Comparison of ENCODE assay signal across 14 cellular contexts in genomic region chr7:92953657-92954056, GRCh38.
DNase-seq lines count a peak whose midpoint lies in the region; ATAC-seq and TF ChIP-seq lines count a peak whose summit lies in the region.
"Had no signal": no experiment of that assay in that cellular context is flagged by ENCODE, and none has a peak within 500 bp of the region (broad histone marks: within the 10 kb centered on the region; RNA-seq: fewer than 3 reads in every experiment).

No MANE protein-coding gene starts in this region.

- H4K20me1 ChIP-seq in GM23338 (replicated peaks; ENCODE audit: insufficient read depth) = no peaks in the 10 kb centered on the region

- no peak overlapping the region for H3K9ac ChIP-seq in parathyroid adenoma

- no peaks in the 10 kb centered on the region for H3K9me2 ChIP-seq in GM23338 (ENCODE audit: insufficient read depth)

- H3K9me3 ChIP-seq in parathyroid adenoma (ENCODE audit: control insufficient read depth, low read length) (no peaks in the 10 kb centered on the region), vagina (no peaks in the 10 kb centered on the region)
- H3K9me3 ChIP-seq: ascending aorta, lower lobe of right lung had no signal

- H3K4me1 ChIP-seq in GM23338 (ENCODE audit: insufficient read depth) (no peaks in the 10 kb centered on the region), parathyroid adenoma (no peaks in the 10 kb centered on the region), vagina (no peaks in the 10 kb centered on the region)
- H3K4me1 ChIP-seq: ascending aorta, lower lobe of right lung had no signal

- H3K9me3 Mint-ChIP-seq in activated CD4-positive, alpha-beta T cell treated with anti-CD3 and anti-CD28 coated beads, Interleukin-2, amount 10 ng/mL, durations not matched to agents 24 days and 14 days = peaks cover 27% of the 10 kb centered on the region
- peaks cover 6% of the 10 kb centered on the region; the same call in 2 of the 3 replicates for H3K9me3 Mint-ChIP-seq in GM23338
- peaks cover 49% of the 10 kb centered on the region for H3K9me3 Mint-ChIP-seq in activated T-helper 1 cell treated with anti-CD3 and anti-CD28 coated beads, Interleukin-12 subunit alpha, Interleukin-12 subunit beta, Interleukin-2, Interleukin-4 antibody, amounts not matched to agents 30 ng/mL and 10 ng/mL and 1 ng/mL, durations not matched to agents 14 hours and 24 hours and 36 hours

- TF ChIP-seq CTCF in GM23338 (conservative IDR thresholded peaks at IDR 0.05; ENCODE audit: low read depth in 2 of 2) = no peak
- no peak for TF ChIP-seq CTCF in parathyroid adenoma (IDR thresholded peaks at IDR 0.05)
- no peak for TF ChIP-seq CTCF in vagina (IDR thresholded peaks at IDR 0.05)

- H3K27ac Mint-ChIP-seq in activated CD4-positive, alpha-beta T cell treated with anti-CD3 and anti-CD28 coated beads, Interleukin-2, amount 10 ng/mL, durations not matched to agents 24 days and 14 days = peak overlapping the region; percentile 78
- no peak overlapping the region for H3K27ac Mint-ChIP-seq in GM23338
- H3K27ac Mint-ChIP-seq in activated T-helper 1 cell treated with anti-CD3 and anti-CD28 coated beads, Interleukin-12 subunit alpha, Interleukin-12 subunit beta, Interleukin-2, Interleukin-4 antibody, amounts not matched to agents 30 ng/mL and 10 ng/mL and 1 ng/mL, durations not matched to agents 14 hours and 24 hours and 36 hours = peak overlapping the region; percentile 40
- H3K27ac Mint-ChIP-seq: dendritic cell treated with granulocyte-macrophage colony-stimulating factor and Interleukin-4, amounts not matched to agents 40 ng/mL and 50 ng/mL, for 4 days had no signal

- no peak overlapping the region for H3K4me2 ChIP-seq in GM23338
- no peak overlapping the region for H3K4me2 ChIP-seq in parathyroid adenoma (ENCODE audit: low read length)

- no peaks in the 10 kb centered on the region for H3K79me2 ChIP-seq in GM23338 (replicated peaks; ENCODE audit: insufficient read depth)
- no peaks in the 10 kb centered on the region for H3K79me2 ChIP-seq in parathyroid adenoma

- peaks cover 14% of the 10 kb centered on the region for H3K4me1 Mint-ChIP-seq in activated CD4-positive, alpha-beta T cell treated with anti-CD3 and anti-CD28 coated beads, Interleukin-2, amount 10 ng/mL, durations not matched to agents 24 days and 14 days
- H3K4me1 Mint-ChIP-seq in GM23338 = no peaks in the 10 kb centered on the region
- H3K4me1 Mint-ChIP-seq in activated T-helper 1 cell treated with anti-CD3 and anti-CD28 coated beads, Interleukin-12 subunit alpha, Interleukin-12 subunit beta, Interleukin-2, Interleukin-4 antibody, amounts not matched to agents 30 ng/mL and 10 ng/mL and 1 ng/mL, durations not matched to agents 14 hours and 24 hours and 36 hours (ENCODE audit: low read depth) = peaks cover 34% of the 10 kb centered on the region
- H3K4me1 Mint-ChIP-seq: neural crest cell had no signal

- no peaks in the 10 kb centered on the region for H3F3A ChIP-seq in GM23338 (replicated peaks; ENCODE audit: low read depth)

- H2AFZ ChIP-seq in GM23338 (no peak overlapping the region), parathyroid adenoma (peak overlapping the region; percentile 41)

- no peak for TF ChIP-seq POLR2A in vagina (IDR thresholded peaks at IDR 0.05)

- ATAC-seq in GM23338 (no peak; the same call in 2 of the 3 replicates), GM21423 (IDR thresholded peaks at IDR 0.05; ENCODE audit: unreplicated experiment) (no peak), GM21390 (IDR thresholded peaks at IDR 0.05; ENCODE audit: unreplicated experiment) (no peak)
- ATAC-seq: lower lobe of right lung had no signal

- H3K4me3 Mint-ChIP-seq in activated CD4-positive, alpha-beta T cell treated with anti-CD3 and anti-CD28 coated beads, Interleukin-2, amount 10 ng/mL, durations not matched to agents 24 days and 14 days = no peak overlapping the region
- no peak overlapping the region for H3K4me3 Mint-ChIP-seq in GM23338
- no peak overlapping the region for H3K4me3 Mint-ChIP-seq in activated T-helper 1 cell treated with anti-CD3 and anti-CD28 coated beads, Interleukin-12 subunit alpha, Interleukin-12 subunit beta, Interleukin-2, Interleukin-4 antibody, amounts not matched to agents 30 ng/mL and 10 ng/mL and 1 ng/mL, durations not matched to agents 14 hours and 24 hours and 36 hours
- H3K4me3 Mint-ChIP-seq: dendritic cell treated with granulocyte-macrophage colony-stimulating factor and Interleukin-4, amounts not matched to agents 40 ng/mL and 50 ng/mL, for 4 days; neural crest cell had no signal

- no peak overlapping the region for H3K27ac ChIP-seq in GM23338 (ENCODE audit: low read depth)
- no peak overlapping the region for H3K27ac ChIP-seq in parathyroid adenoma
- no peak overlapping the region for H3K27ac ChIP-seq in vagina
- H3K27ac ChIP-seq: ascending aorta, lower lobe of right lung, SK-N-MC had no signal

- no peak overlapping the region for H3K4me3 ChIP-seq in GM23338
- no peak overlapping the region for H3K4me3 ChIP-seq in parathyroid adenoma (ENCODE audit: low read depth, low read length)
- no peak overlapping the region for H3K4me3 ChIP-seq in vagina
- H3K4me3 ChIP-seq: ascending aorta, lower lobe of right lung, SK-N-MC had no signal

- no peak for DNase-seq in activated CD4-positive, alpha-beta T cell treated with anti-CD3 and anti-CD28 coated beads, Interleukin-2, amount 10 ng/mL, durations not matched to agents 24 days and 14 days
- DNase-seq in activated CD4-positive, alpha-beta T cell treated with anti-CD3 and anti-CD28 coated beads, Interleukin-2, amount 50 U/mL, for 4 hours = no peak
- DNase-seq in GM23338 (ENCODE audit: low spot score) = peak; percentile 11
- DNase-seq in activated T-helper 1 cell treated with anti-CD3 and anti-CD28 coated beads, Interleukin-12 subunit alpha, Interleukin-12 subunit beta, Interleukin-2, Interleukin-4 antibody, amounts not matched to agents 30 ng/mL and 10 ng/mL and 1 ng/mL, durations not matched to agents 14 hours and 24 hours and 36 hours (ENCODE audit: low spot score) = no peak
- DNase-seq in vagina (ENCODE audit: extremely low spot score in 2 of 2) = no peak
- DNase-seq: Kasumi-1, lower lobe of right lung had no signal

- H3K27me3 ChIP-seq in GM23338 (ENCODE audit: insufficient read depth) = no peaks in the 10 kb centered on the region
- no peaks in the 10 kb centered on the region for H3K27me3 ChIP-seq in parathyroid adenoma (ENCODE audit: control insufficient read depth, insufficient read depth, low read length)
- no peaks in the 10 kb centered on the region for H3K27me3 ChIP-seq in vagina
- H3K27me3 ChIP-seq: ascending aorta had no signal

- peaks cover 13% of the 10 kb centered on the region for H3K36me3 Mint-ChIP-seq in activated CD4-positive, alpha-beta T cell treated with anti-CD3 and anti-CD28 coated beads, Interleukin-2, amount 10 ng/mL, durations not matched to agents 24 days and 14 days (ENCODE audit: low read depth)
- H3K36me3 Mint-ChIP-seq in GM23338 (ENCODE audit: low read depth) = no peaks in the 10 kb centered on the region
- peaks cover 15% of the 10 kb centered on the region for H3K36me3 Mint-ChIP-seq in activated T-helper 1 cell treated with anti-CD3 and anti-CD28 coated beads, Interleukin-12 subunit alpha, Interleukin-12 subunit beta, Interleukin-2, Interleukin-4 antibody, amounts not matched to agents 30 ng/mL and 10 ng/mL and 1 ng/mL, durations not matched to agents 14 hours and 24 hours and 36 hours (ENCODE audit: low read depth)

- no peaks in the 10 kb centered on the region for H3K27me3 Mint-ChIP-seq in activated CD4-positive, alpha-beta T cell treated with anti-CD3 and anti-CD28 coated beads, Interleukin-2, amount 10 ng/mL, durations not matched to agents 24 days and 14 days
- no peaks in the 10 kb centered on the region for H3K27me3 Mint-ChIP-seq in GM23338 (ENCODE audit: insufficient read depth, low read depth, poor library complexity)
- H3K27me3 Mint-ChIP-seq in activated T-helper 1 cell treated with anti-CD3 and anti-CD28 coated beads, Interleukin-12 subunit alpha, Interleukin-12 subunit beta, Interleukin-2, Interleukin-4 antibody, amounts not matched to agents 30 ng/mL and 10 ng/mL and 1 ng/mL, durations not matched to agents 14 hours and 24 hours and 36 hours (ENCODE audit: insufficient read depth) = peaks cover 1% of the 10 kb centered on the region
- H3K27me3 Mint-ChIP-seq: dendritic cell treated with granulocyte-macrophage colony-stimulating factor and Interleukin-4, amounts not matched to agents 40 ng/mL and 50 ng/mL, for 4 days had no signal

- H3K36me3 ChIP-seq in GM23338 (ENCODE audit: insufficient read depth) = no peaks in the 10 kb centered on the region
- no peaks in the 10 kb centered on the region for H3K36me3 ChIP-seq in parathyroid adenoma (ENCODE audit: control insufficient read depth, insufficient read depth, low read length)
- no peaks in the 10 kb centered on the region for H3K36me3 ChIP-seq in vagina
- H3K36me3 ChIP-seq: ascending aorta, lower lobe of right lung had no signal

- intact Hi-C loops in activated CD4-positive, alpha-beta T cell treated with anti-CD3 and anti-CD28 coated beads, Interleukin-2, amount 10 ng/mL, durations not matched to agents 24 days and 14 days (cut with micrococcal nuclease) = loop anchor here (2.0 to 10.0 kb wide), 2 partner anchors 81 to 117 kb away; partner anchors contain the start of gene CDK6
- intact Hi-C loops in activated T-helper 1 cell treated with anti-CD3 and anti-CD28 coated beads, Interleukin-12 subunit alpha, Interleukin-12 subunit beta, Interleukin-2, Interleukin-4 antibody, amounts not matched to agents 30 ng/mL and 10 ng/mL and 1 ng/mL, durations not matched to agents 14 hours and 24 hours and 36 hours (cut with micrococcal nuclease) = loop anchor here (1.0 to 5.0 kb wide), 4 partner anchors 119 to 333 kb away; no protein-coding TSS in a partner anchor
- intact Hi-C loops in vagina (cut with DNase I) = no loop called here

TF ChIP-seq in GM23338, 12 proteins besides CTCF, POLR2A, EP300 and RAD21:
- no peak for TF ChIP-seq ZNF331 (CRISPR knock-in tag; IDR thresholded peaks at IDR 0.05; ENCODE audit: low read depth)
- no peak for TF ChIP-seq POLR2AphosphoS5 (IDR thresholded peaks at IDR 0.05; ENCODE audit: low read depth)
- no peak for TF ChIP-seq NANOG (IDR thresholded peaks at IDR 0.05; ENCODE audit: borderline replicate concordance)
